ENCODE assay signal across 8 cellular contexts in genomic region chr2:117835990-117836760, GRCh38.
DNase-seq lines count a peak whose midpoint lies in the region; ATAC-seq and TF ChIP-seq lines count a peak whose summit lies in the region.

No MANE protein-coding gene starts in this region.

- TF ChIP-seq CTCF in GM12873 (IDR thresholded peaks at IDR 0.05; ENCODE audit: insufficient read depth, low read depth, low read length, missing control alignments), result peak; percentile 80

- DNase-seq in NCI-H2196 (lab: John Stamatoyannopoulos, UW; ENCODE audit: unreplicated experiment) (peak; percentile 47), epidermal melanocyte (ENCODE audit: insufficient read length, low spot score) (peak; percentile 81), middle frontal gyrus (ENCODE audit: extremely low spot score, low spot score) (peak; percentile 58), LoVo (ENCODE audit: low spot score) (no peak)
- peak; percentile 81 for DNase-seq in activated CD8-positive, alpha-beta memory T cell treated with anti-CD3 and anti-CD28 coated beads, Interleukin-2, amount 50 U/mL, for 48 hours
- DNase-seq in stimulated activated CD8-positive, alpha-beta memory T cell treated with anti-CD3 and anti-CD28 coated beads, Interleukin-4, amount 100 ng/mL, for 1 hour (ENCODE audit: low read depth in 2 of 2, low spot score in 1 of 2), result peak; percentile 8 to 36

- peak; percentile 90 for ATAC-seq in HG02642 (IDR thresholded peaks at IDR 0.05; ENCODE audit: poor library complexity, unreplicated experiment)
